9 cellular contexts compared by ENCODE assay signal in the genomic region with DNA sequence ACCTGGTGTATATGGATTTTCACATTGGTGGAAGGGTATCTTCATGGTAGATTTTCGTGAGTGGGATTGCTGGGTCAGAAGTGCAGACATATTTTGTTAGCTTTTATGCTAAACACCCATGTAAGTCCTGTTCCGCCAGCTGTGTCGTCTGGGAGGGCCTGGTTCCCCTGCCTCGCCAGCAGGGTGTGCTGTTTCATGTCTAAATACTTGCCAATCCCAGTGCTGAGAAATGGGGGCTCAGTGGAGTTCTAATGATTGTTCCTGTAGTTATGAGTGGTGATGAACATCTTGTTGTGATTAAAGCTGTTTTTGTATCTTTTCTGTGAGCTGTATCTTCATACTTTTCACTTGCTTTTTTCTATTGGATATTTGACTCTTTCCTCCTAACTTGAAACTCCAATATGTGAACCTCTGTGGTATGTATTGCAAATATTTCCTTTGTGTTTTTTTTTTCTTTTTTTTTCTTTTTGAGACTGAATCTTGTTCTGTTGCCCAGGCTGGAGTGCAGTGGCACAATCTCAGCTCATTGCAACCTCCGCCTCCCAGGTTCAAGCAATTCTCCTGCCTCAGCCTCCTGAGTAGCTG. TPM values are rescaled to one million over a fixed set of nuclear protein-coding genes. Genes with fewer than 3 reads are reported as not detected.
DNase-seq lines count a peak whose midpoint lies in the region; TF ChIP-seq lines count a peak whose summit lies in the region.
"Had no signal": no experiment of that assay in that cellular context is flagged by ENCODE, and none has a peak within 500 bp of the region (broad histone marks: within the 10 kb centered on the region; RNA-seq: fewer than 3 reads in every experiment).

No MANE protein-coding gene starts in this region.

- TF ChIP-seq CTCF in NB4 (IDR thresholded peaks at IDR 0.05; ENCODE audit: low read depth, low read length) (peak; percentile 74), glutamatergic neuron (IDR thresholded peaks at IDR 0.05; ENCODE audit: partially characterized antibody, unreplicated experiment) (peak; percentile 76)

- peaks cover 15% of the 10 kb centered on the region for H3K4me1 Mint-ChIP-seq in glutamatergic neuron (ENCODE audit: low read depth, unreplicated experiment)
- H3K4me1 Mint-ChIP-seq in activated T-helper 2 cell treated with anti-CD3 and anti-CD28 coated beads, Interferon-gamma antibody, Interleukin-2, Interleukin-4, amounts not matched to agents 10 μg/mL and 5 μg/mL and 100 μg/mL, durations not matched to agents 14 hours and 24 hours and 36 hours (ENCODE audit: low read depth): no peaks in the 10 kb centered on the region

- intact Hi-C loops in activated T-helper 2 cell treated with anti-CD3 and anti-CD28 coated beads, Interferon-gamma antibody, Interleukin-2, Interleukin-4, amounts not matched to agents 10 μg/mL and 5 μg/mL and 100 μg/mL, durations not matched to agents 14 hours and 24 hours and 36 hours (cut with micrococcal nuclease): loop anchor here (2.0 kb wide), 1 partner anchor 29 kb away; no protein-coding TSS in a partner anchor

- no peak overlapping the region for H3K4me3 ChIP-seq in NB4 (ENCODE audit: low read depth, low read length)
- H3K4me3 ChIP-seq: BLaER1 had no signal

- peaks cover 11% of the 10 kb centered on the region for H3K27me3 Mint-ChIP-seq in glutamatergic neuron (ENCODE audit: unreplicated experiment)
- H3K27me3 Mint-ChIP-seq in activated T-helper 2 cell treated with anti-CD3 and anti-CD28 coated beads, Interferon-gamma antibody, Interleukin-2, Interleukin-4, amounts not matched to agents 10 μg/mL and 5 μg/mL and 100 μg/mL, durations not matched to agents 14 hours and 24 hours and 36 hours (ENCODE audit: low read depth): no peaks in the 10 kb centered on the region

- TF ChIP-seq POLR2A in NB4 (IDR thresholded peaks at IDR 0.05; ENCODE audit: extremely low read depth, insufficient read length): no peak

- peak overlapping the region; percentile 57 for H3K27ac Mint-ChIP-seq in glutamatergic neuron (ENCODE audit: unreplicated experiment)
- H3K27ac Mint-ChIP-seq in activated T-helper 2 cell treated with anti-CD3 and anti-CD28 coated beads, Interferon-gamma antibody, Interleukin-2, Interleukin-4, amounts not matched to agents 10 μg/mL and 5 μg/mL and 100 μg/mL, durations not matched to agents 14 hours and 24 hours and 36 hours: no peak overlapping the region

- peaks cover 6% of the 10 kb centered on the region for H3K9me3 Mint-ChIP-seq in glutamatergic neuron (ENCODE audit: unreplicated experiment)
- no peaks in the 10 kb centered on the region for H3K9me3 Mint-ChIP-seq in activated T-helper 2 cell treated with anti-CD3 and anti-CD28 coated beads, Interferon-gamma antibody, Interleukin-2, Interleukin-4, amounts not matched to agents 10 μg/mL and 5 μg/mL and 100 μg/mL, durations not matched to agents 14 hours and 24 hours and 36 hours

- H3K4me3 Mint-ChIP-seq in glutamatergic neuron (ENCODE audit: unreplicated experiment): no peak overlapping the region
- H3K4me3 Mint-ChIP-seq in activated T-helper 2 cell treated with anti-CD3 and anti-CD28 coated beads, Interferon-gamma antibody, Interleukin-2, Interleukin-4, amounts not matched to agents 10 μg/mL and 5 μg/mL and 100 μg/mL, durations not matched to agents 14 hours and 24 hours and 36 hours (ENCODE audit: low read depth): no peak overlapping the region

- peak; percentile 3 for DNase-seq in NCI-H1105 treated with DMSO at 0.1 percent for 48 hours (lab: John Stamatoyannopoulos, UW)
- DNase-seq in NCI-H1105 (lab: John Stamatoyannopoulos, UW): no peak
- peak; percentile 62 for DNase-seq in NB4 (ENCODE audit: low read depth)
- peak; percentile 33 for DNase-seq in activated T-cell treated with anti-CD3 and anti-CD28 coated beads for 48 hours (ENCODE audit: low read depth)
- peak; percentile 63 for DNase-seq in glutamatergic neuron
- DNase-seq in stimulated activated CD4-positive, alpha-beta T cell treated with anti-CD3 and anti-CD28 coated beads, Interleukin-1b, Interleukin-23, amount 100 ng/mL, for 48 hours: peak; percentile 30
- no peak for DNase-seq in effector CD8-positive, alpha-beta T cell (lab: John Stamatoyannopoulos, UW)
- DNase-seq in activated T-helper 2 cell treated with anti-CD3 and anti-CD28 coated beads, Interferon-gamma antibody, Interleukin-2, Interleukin-4, amounts not matched to agents 10 μg/mL and 5 μg/mL and 100 μg/mL, durations not matched to agents 14 hours and 24 hours and 36 hours (ENCODE audit: low spot score): no peak

- no peaks in the 10 kb centered on the region for H3K36me3 Mint-ChIP-seq in glutamatergic neuron (ENCODE audit: unreplicated experiment)
- peaks cover 12% of the 10 kb centered on the region for H3K36me3 Mint-ChIP-seq in activated T-helper 2 cell treated with anti-CD3 and anti-CD28 coated beads, Interferon-gamma antibody, Interleukin-2, Interleukin-4, amounts not matched to agents 10 μg/mL and 5 μg/mL and 100 μg/mL, durations not matched to agents 14 hours and 24 hours and 36 hours (ENCODE audit: low read depth)

RNA-seq across cellular contexts. Expression of a gene that starts 32.7 kb away (rescaled TPM):
- total RNA-seq in glutamatergic neuron (ENCODE audit: unreplicated experiment): 153 TPM
- total RNA-seq in activated T-helper 2 cell treated with anti-CD3 and anti-CD28 coated beads, Interferon-gamma antibody, Interleukin-2, Interleukin-4, amounts not matched to agents 10 μg/mL and 5 μg/mL and 100 μg/mL, durations not matched to agents 14 hours and 24 hours and 36 hours: 51.7 and 54.3 TPM in 2 replicates

Comparison
In these comparisons a context has a peak if more than half of its experiments do, and no peak if none do; other contexts are left out.
1. DNase-seq: peak in NCI-H1105 treated with DMSO at 0.1 percent for 48 hours (single experiment), NB4 (single experiment), activated T-cell treated with anti-CD3 and anti-CD28 coated beads for 48 hours (single experiment), glutamatergic neuron (single experiment) and stimulated activated CD4-positive, alpha-beta T cell treated with anti-CD3 and anti-CD28 coated beads, Interleukin-1b, Interleukin-23, amount 100 ng/mL, for 48 hours (single experiment); none in NCI-H1105 (single experiment), effector CD8-positive, alpha-beta T cell (single experiment) and activated T-helper 2 cell treated with anti-CD3 and anti-CD28 coated beads, Interferon-gamma antibody, Interleukin-2, Interleukin-4, amounts not matched to agents 10 μg/mL and 5 μg/mL and 100 μg/mL, durations not matched to agents 14 hours and 24 hours and 36 hours (single experiment).